ENCODE assay signal across 9 cellular contexts in genomic region chr9:71793386-71794105, GRCh38. TPM values are rescaled to one million over a fixed set of nuclear protein-coding genes. Genes with fewer than 3 reads are reported as not detected.
A peak's percentile ranks its signal among the peaks of the same experiment; 100 is the strongest.
DNase-seq lines count a peak whose midpoint lies in the region; ATAC-seq, FAIRE-seq and TF ChIP-seq lines count a peak whose summit lies in the region.
"Had no signal": no experiment of that assay in that cellular context is flagged by ENCODE, and none has a peak within 500 bp of the region (broad histone marks: within the 10 kb centered on the region; RNA-seq: fewer than 3 reads in every experiment).

No MANE protein-coding gene starts in this region.

- H2AFZ ChIP-seq in osteoblast (ENCODE audit: low read length), result peak overlapping the region; percentile 67
- no peak overlapping the region for H2AFZ ChIP-seq in Karpas-422 (ENCODE audit: low read length)

- intact Hi-C loops in left cardiac atrium (cut with DNase I), result no loop called here

- H3K4me2 ChIP-seq in osteoblast (ENCODE audit: insufficient read depth, low read length) (peak overlapping the region; percentile 12), Karpas-422 (ENCODE audit: low read depth, low read length, poor library complexity, severe bottlenecking) (no peak overlapping the region)

- no peaks in the 10 kb centered on the region for H4K20me1 ChIP-seq in osteoblast (ENCODE audit: insufficient read depth, low read length)
- 0 out of 2 replicates have a peak, but pooled peaks cover 4% of the 10 kb centered on the region for H4K20me1 ChIP-seq in Karpas-422 (ENCODE audit: insufficient read depth, low read depth, low read length)

- no peaks in the 10 kb centered on the region for H3K9me3 ChIP-seq in osteoblast (ENCODE audit: low read depth, low read length)
- no peaks in the 10 kb centered on the region for H3K9me3 ChIP-seq in Karpas-422 (ENCODE audit: low read length)

- H3K4me1 ChIP-seq in osteoblast (ENCODE audit: insufficient read depth, low read length) (peaks cover 15% of the 10 kb centered on the region), Karpas-422 (ENCODE audit: low read length) (peaks cover 26% of the 10 kb centered on the region)

- ATAC-seq in GM19324 (IDR thresholded peaks at IDR 0.05; ENCODE audit: low FRiP score, unreplicated experiment) (peak; percentile 24), HG03354 (IDR thresholded peaks at IDR 0.05; ENCODE audit: poor library complexity, severe bottlenecking, unreplicated experiment) (peak; percentile 35), left cardiac atrium (no peak)

- peak overlapping the region; percentile 2 for H3K4me3 Mint-ChIP-seq in chondrocyte (ENCODE audit: unreplicated experiment)

- FAIRE-seq in GM12892 (lab: Jason Lieb, UNC), result no peak
- FAIRE-seq: endothelial cell of umbilical vein had no signal

- no peaks in the 10 kb centered on the region for H3K79me2 ChIP-seq in osteoblast (ENCODE audit: insufficient read depth, low read length)
- no peaks in the 10 kb centered on the region for H3K79me2 ChIP-seq in Karpas-422 (ENCODE audit: low read length)

- peak overlapping the region; percentile 78 for H3K27ac ChIP-seq in osteoblast (ENCODE audit: low read depth, low read length)
- H3K27ac ChIP-seq in Karpas-422 (ENCODE audit: low read length), result no peak overlapping the region

- H3K9me2 ChIP-seq in Karpas-422 (replicated peaks; ENCODE audit: insufficient read depth, low read length), result no peaks in the 10 kb centered on the region

- H3K4me1 Mint-ChIP-seq in chondrocyte (ENCODE audit: low read depth), result peaks cover 28% of the 10 kb centered on the region

- no peak overlapping the region for H3K9ac ChIP-seq in Karpas-422 (ENCODE audit: low read length)

- TF ChIP-seq POLR2A in GM12892 (IDR thresholded peaks at IDR 0.05; ENCODE audit: low read depth, low read length), result no peak

- TF ChIP-seq CTCF in chondrocyte (IDR thresholded peaks at IDR 0.05) (no peak), osteoblast (IDR thresholded peaks at IDR 0.05; ENCODE audit: extremely low read depth, low read depth, low read length) (no peak)

- peak overlapping the region; percentile 92 for H3K27ac Mint-ChIP-seq in chondrocyte (ENCODE audit: unreplicated experiment)

- no peak overlapping the region for H3K4me3 ChIP-seq in osteoblast (ENCODE audit: insufficient read depth, low read length)
- H3K4me3 ChIP-seq in Karpas-422 (ENCODE audit: low read length), result no peak overlapping the region

- H3K9me3 Mint-ChIP-seq in chondrocyte (ENCODE audit: low read depth), result no peaks in the 10 kb centered on the region

- H3K36me3 Mint-ChIP-seq in chondrocyte (ENCODE audit: low read depth), result no peaks in the 10 kb centered on the region

- no peak for DNase-seq in chondrocyte (ENCODE audit: low spot score)
- DNase-seq in osteoblast (ENCODE audit: insufficient read length, low spot score, missing footprints), result peak; percentile 61
- no peak for DNase-seq in GM12892 (ENCODE audit: insufficient read length)
- no peak for DNase-seq in left cardiac atrium
- no peak for DNase-seq in Karpas-422
- no peak for DNase-seq in activated CD4-positive, alpha-beta T cell treated with anti-CD3 and anti-CD28 coated beads for 4 hours

- no peaks in the 10 kb centered on the region for H3K27me3 Mint-ChIP-seq in chondrocyte (ENCODE audit: low read depth)

- H3K27me3 ChIP-seq in osteoblast (ENCODE audit: insufficient read depth, low read length) (no peaks in the 10 kb centered on the region), Karpas-422 (ENCODE audit: low read length) (no peaks in the 10 kb centered on the region)

- H3K36me3 ChIP-seq in osteoblast (ENCODE audit: insufficient read depth, low read length), result no peaks in the 10 kb centered on the region
- H3K36me3 ChIP-seq in Karpas-422 (ENCODE audit: insufficient read depth, low read length), result no peaks in the 10 kb centered on the region

RNA-seq across cellular contexts. Expression of gene CEMIP2, which starts 25.2 kb away (rescaled TPM):
- 23.3 to 24.4 TPM (median 23.7 TPM) in 3 replicates for total RNA-seq in chondrocyte
- 56.9 and 66.2 TPM in 2 replicates for total RNA-seq in osteoblast
- 0.57 TPM for polyA plus RNA-seq in GM12892 (2012; ENCODE audit: missing spikeins)
- 10 to 100 TPM; 12.0 to 31.9 TPM for total RNA-seq in left cardiac atrium
- total RNA-seq in Karpas-422 (2014; rRNA removed; shearing (Covaris generic); ENCODE audit: low replicate concordance), result 0.07 and 0.61 TPM in 2 replicates

Comparison
In these comparisons a context has a peak if more than half of its experiments do, and no peak if none do; other contexts are left out.
1. ATAC-seq: peak in GM19324 (single experiment) and HG03354 (single experiment); none in left cardiac atrium (0 of 2).